Comparison of ENCODE assay signal across 18 cellular contexts in genomic region chr1:89609339-89609725, GRCh38. TPM values are rescaled to one million over a fixed set of nuclear protein-coding genes. Genes with fewer than 3 reads are reported as not detected.
DNase-seq lines count a peak whose midpoint lies in the region; ATAC-seq and TF ChIP-seq lines count a peak whose summit lies in the region.
"Had no signal": no experiment of that assay in that cellular context is flagged by ENCODE, and none has a peak within 500 bp of the region (broad histone marks: within the 10 kb centered on the region; RNA-seq: fewer than 3 reads in every experiment).

No MANE protein-coding gene starts in this region.

- H3K27ac ChIP-seq in CD4-positive, CD25-positive, alpha-beta regulatory T cell (ENCODE audit: insufficient read depth, low read length, poor library complexity, severe bottlenecking) = peak overlapping the region; percentile 92
- H3K27ac ChIP-seq in Peyer's patch = peak overlapping the region in 2 of 4 donors; percentile 24 to 70
- H3K27ac ChIP-seq: neutrophil had no signal

- intact Hi-C loops in activated CD4-positive, alpha-beta T cell treated with anti-CD3 and anti-CD28 coated beads for 36 hours (cut with DNase I, micrococcal nuclease) = loop anchor here (2.0 to 10.0 kb wide), 4 partner anchors 385 to 562 kb away; partner anchors contain the start of genes ZNF326 (in 2 of the 2) and GBP2 (in 1 of the 2)

- H3K27me3 ChIP-seq in CD4-positive, CD25-positive, alpha-beta regulatory T cell (ENCODE audit: control insufficient read depth, insufficient read depth, low read length) = no peaks in the 10 kb centered on the region
- H3K27me3 ChIP-seq in Peyer's patch = no peaks in the 10 kb centered on the region
- H3K27me3 ChIP-seq: adrenal gland, neutrophil had no signal

- H3K36me3 Mint-ChIP-seq in activated CD4-positive, alpha-beta T cell treated with anti-CD3 and anti-CD28 coated beads for 36 hours (ENCODE audit: low read depth) = peaks cover 14% of the 10 kb centered on the region
- H3K36me3 Mint-ChIP-seq in CD4-positive, CD25-positive, alpha-beta regulatory T cell = peaks cover 4% of the 10 kb centered on the region
- peaks cover 5 to 12% of the 10 kb centered on the region in 2 donors for H3K36me3 Mint-ChIP-seq in activated naive CD4-positive, alpha-beta T cell treated with anti-CD3 and anti-CD28 coated beads, Interleukin-2, amount 50 U/mL, for 72 hours
- H3K36me3 Mint-ChIP-seq in naive thymus-derived CD8-positive, alpha-beta T cell = no peaks in the 10 kb centered on the region
- H3K36me3 Mint-ChIP-seq: memory B cell had no signal

- TF ChIP-seq CTCF in Peyer's patch (IDR thresholded peaks at IDR 0.05) = no peak

- H3K36me3 ChIP-seq in CD4-positive, CD25-positive, alpha-beta regulatory T cell (ENCODE audit: control insufficient read depth, insufficient read depth, low read length) = no peaks in the 10 kb centered on the region
- H3K36me3 ChIP-seq in Peyer's patch = no peaks in the 10 kb centered on the region
- H3K36me3 ChIP-seq: adrenal gland, neutrophil had no signal

- no peaks in the 10 kb centered on the region for H3K27me3 Mint-ChIP-seq in activated CD4-positive, alpha-beta T cell treated with anti-CD3 and anti-CD28 coated beads for 36 hours
- no peaks in the 10 kb centered on the region for H3K27me3 Mint-ChIP-seq in CD4-positive, CD25-positive, alpha-beta regulatory T cell
- no peaks in the 10 kb centered on the region for H3K27me3 Mint-ChIP-seq in naive thymus-derived CD8-positive, alpha-beta T cell
- H3K27me3 Mint-ChIP-seq: memory B cell had no signal

- peak overlapping the region; percentile 82 for H3K4me3 ChIP-seq in CD4-positive, CD25-positive, alpha-beta regulatory T cell (ENCODE audit: low read depth, low read length)
- H3K4me3 ChIP-seq in Peyer's patch = no peak overlapping the region
- H3K4me3 ChIP-seq: adrenal gland, GM23338 had no signal

- H3K9me3 Mint-ChIP-seq in activated CD4-positive, alpha-beta T cell treated with anti-CD3 and anti-CD28 coated beads for 36 hours (ENCODE audit: low read depth) = no peaks in the 10 kb centered on the region
- H3K9me3 Mint-ChIP-seq in CD4-positive, CD25-positive, alpha-beta regulatory T cell = no peaks in the 10 kb centered on the region
- H3K9me3 Mint-ChIP-seq in activated naive CD4-positive, alpha-beta T cell treated with anti-CD3 and anti-CD28 coated beads, Interleukin-2, amount 50 U/mL, for 72 hours = no peaks in the 10 kb centered on the region
- H3K9me3 Mint-ChIP-seq in naive thymus-derived CD8-positive, alpha-beta T cell = no peaks in the 10 kb centered on the region
- H3K9me3 Mint-ChIP-seq: CD14-positive monocyte, GM23338, memory B cell had no signal

- TF ChIP-seq POLR2A in Peyer's patch (IDR thresholded peaks at IDR 0.05) = no peak

- peak overlapping the region; percentile 72 for H3K4me3 Mint-ChIP-seq in activated CD4-positive, alpha-beta T cell treated with anti-CD3 and anti-CD28 coated beads for 36 hours
- H3K4me3 Mint-ChIP-seq in CD4-positive, CD25-positive, alpha-beta regulatory T cell = peak overlapping the region; percentile 64 to 88 (median 78)
- H3K4me3 Mint-ChIP-seq in naive thymus-derived CD8-positive, alpha-beta T cell = peak overlapping the region; percentile 76 to 95 (median 90)
- H3K4me3 Mint-ChIP-seq: CD14-positive monocyte, GM23338 had no signal

- POLR2A ChIA-PET in activated CD4-positive, alpha-beta T cell treated with anti-CD3 and anti-CD28 coated beads for 36 hours (lab: Charles Lee) = interaction anchor here (0.7 to 3.7 kb wide), 10 partner anchors 18 to 483 kb away, joined by 4 to 28 read pairs (median 7); partner anchors contain the start of genes GBP2, LRRC8B and LRRC8C
- POLR2A ChIA-PET in naive thymus-derived CD8-positive, alpha-beta T cell (lab: Charles Lee) = interaction anchor here (0.7 to 13.2 kb wide), 19 partner anchors 8 to 718 kb away, joined by 3 to 329 read pairs (median 14); partner anchors contain the start of genes GTF2B, LRRC8B, LRRC8C and LRRC8D

- ATAC-seq in activated CD4-positive, alpha-beta T cell treated with anti-CD3 and anti-CD28 coated beads for 36 hours = peak; percentile 6
- ATAC-seq in CD4-positive, CD25-positive, alpha-beta regulatory T cell (ENCODE audit: low read depth in 2 of 2) = no peak
- ATAC-seq in activated naive CD4-positive, alpha-beta T cell treated with anti-CD3 and anti-CD28 coated beads, Interleukin-2, amount 50 U/mL, for 72 hours = no peak
- ATAC-seq in naive thymus-derived CD8-positive, alpha-beta T cell = no peak

- H3K9me3 ChIP-seq in CD4-positive, CD25-positive, alpha-beta regulatory T cell (ENCODE audit: control insufficient read depth in 2 of 2, low read length in 2 of 2) = no peaks in the 10 kb centered on the region
- no peaks in the 10 kb centered on the region for H3K9me3 ChIP-seq in Peyer's patch
- H3K9me3 ChIP-seq: adrenal gland, neutrophil had no signal

- H3K4me1 ChIP-seq in CD4-positive, CD25-positive, alpha-beta regulatory T cell (ENCODE audit: control insufficient read depth, insufficient read depth, low read length, poor library complexity, severe bottlenecking) = peaks cover 87% of the 10 kb centered on the region
- H3K4me1 ChIP-seq in Peyer's patch = peaks cover 0 to 9% (median 2%) of the 10 kb centered on the region in 4 donors

- CTCF ChIA-PET in activated CD4-positive, alpha-beta T cell treated with anti-CD3 and anti-CD28 coated beads for 36 hours (lab: Charles Lee) = interaction anchor here (0.8 to 2.4 kb wide), 13 partner anchors 9 to 154 kb away, joined by 4 to 15 read pairs (median 8); partner anchors contain the start of gene LRRC8C

- peak overlapping the region; percentile 99 for H3K27ac Mint-ChIP-seq in activated CD4-positive, alpha-beta T cell treated with anti-CD3 and anti-CD28 coated beads for 36 hours
- peak overlapping the region; percentile 98 to 99 (median 99) for H3K27ac Mint-ChIP-seq in CD4-positive, CD25-positive, alpha-beta regulatory T cell
- H3K27ac Mint-ChIP-seq in activated naive CD4-positive, alpha-beta T cell treated with anti-CD3 and anti-CD28 coated beads, Interleukin-2, amount 50 U/mL, for 72 hours = peak overlapping the region; percentile 97 to 99
- peak overlapping the region; percentile 94 to 100 (median 99) for H3K27ac Mint-ChIP-seq in naive thymus-derived CD8-positive, alpha-beta T cell
- H3K27ac Mint-ChIP-seq: GM23338 had no signal

- H3K4me1 Mint-ChIP-seq in activated CD4-positive, alpha-beta T cell treated with anti-CD3 and anti-CD28 coated beads for 36 hours = peaks cover 92% of the 10 kb centered on the region
- H3K4me1 Mint-ChIP-seq in CD4-positive, CD25-positive, alpha-beta regulatory T cell = peaks cover 37 to 88% (median 69%) of the 10 kb centered on the region in 4 donors
- peaks cover 31 to 92% (median 89%) of the 10 kb centered on the region in 4 donors for H3K4me1 Mint-ChIP-seq in naive thymus-derived CD8-positive, alpha-beta T cell

- DNase-seq in activated CD4-positive, alpha-beta T cell treated with anti-CD3 and anti-CD28 coated beads for 36 hours = no peak
- no peak for DNase-seq in activated CD4-positive, alpha-beta T cell treated with anti-CD3 and anti-CD28 coated beads for 4 hours
- no peak for DNase-seq in CD4-positive, CD25-positive, alpha-beta regulatory T cell
- DNase-seq in activated naive CD4-positive, alpha-beta T cell treated with anti-CD3 and anti-CD28 coated beads, Interleukin-2, amount 50 U/mL, for 72 hours (ENCODE audit: low spot score in 2 of 2) = no peak
- peak in 1 of 10 donors; percentile 25 for DNase-seq in naive thymus-derived CD8-positive, alpha-beta T cell
- DNase-seq in kidney glomerular epithelial cell (lab: John Stamatoyannopoulos, UW) = no peak
- DNase-seq in Peyer's patch = no peak
- DNase-seq in amygdala (lab: John Stamatoyannopoulos, UW) = no peak
- DNase-seq: adrenal gland, foreskin melanocyte, Kasumi-1, NCI-H1417 treated with DMSO at 0.1 percent for 48 hours, NCI-H2227 treated with DMSO at 0.1 percent for 48 hours, SHP77 had no signal

RNA-seq across cellular contexts. Expression of gene LRRC8C, which starts 23.6 kb away (rescaled TPM):
- 10 to 100 TPM; 31.5 to 37.1 TPM for total RNA-seq in activated CD4-positive, alpha-beta T cell treated with anti-CD3 and anti-CD28 coated beads for 36 hours
- 70.4 TPM for total RNA-seq in CD4-positive, CD25-positive, alpha-beta regulatory T cell
- 10 to 100 TPM; 22.8 to 27.2 (median 24.9) TPM for polyA plus RNA-seq in CD4-positive, CD25-positive, alpha-beta regulatory T cell
- 10 to 100 TPM; 27.0 to 31.7 TPM for total RNA-seq in activated naive CD4-positive, alpha-beta T cell treated with anti-CD3 and anti-CD28 coated beads, Interleukin-2, amount 50 U/mL, for 72 hours
- 10 to 100 TPM; 52.2 to 53.3 TPM for total RNA-seq in naive thymus-derived CD8-positive, alpha-beta T cell
- polyA plus RNA-seq in naive thymus-derived CD8-positive, alpha-beta T cell = 10 to 100 TPM; 10.0 to 19.2 (median 14.2) TPM
- total RNA-seq in Peyer's patch = 1 to 10 TPM; 2.5 to 9.9 (median 4.0) TPM
